In genomic region chr1:95139039-95139438, GRCh38 we compare ENCODE assay signal across 23 cellular contexts.
"Had no signal": no experiment of that assay in that cellular context is flagged by ENCODE, and none has a peak within 500 bp of the region (broad histone marks: within the 10 kb centered on the region; RNA-seq: fewer than 3 reads in every experiment).

No MANE protein-coding gene starts in this region.

- DNase-seq: activated CD4-positive, alpha-beta memory T cell treated with anti-CD3 and anti-CD28 coated beads for 36 hours; activated CD4-positive, alpha-beta T cell treated with anti-CD3 and anti-CD28 coated beads, Interleukin-2, amount 10 ng/mL, durations not matched to agents 7 days and 5 days; activated CD4-positive, CD25-positive, alpha-beta regulatory T cell; activated CD8-positive, alpha-beta memory T cell treated with anti-CD3 and anti-CD28 coated beads for 24 hours; activated effector memory CD4-positive, alpha-beta T cell treated with anti-CD3 and anti-CD28 coated beads, Interleukin-2, amount 50 U/mL, for 16 hours; activated naive CD4-positive, alpha-beta T cell treated with Interleukin-2 at 50 U/mL for 16 hours; activated naive CD8-positive, alpha-beta T cell treated with anti-CD3 and anti-CD28 coated beads, Interleukin-2, amount 50 U/mL, for 24 hours; activated T-cell treated with anti-CD3 and anti-CD28 coated beads, Interleukin-2, amount 50 U/mL, for 4 hours; amygdala; cerebellar nuclear complex; Kasumi-1; NCI-H1092; NCI-H1417; NCI-H1930; NCI-H2107; NCI-H446; NCI-H524; PC-3; SIG-M5; T-helper 1 cell had no signal

- H3K4me3 ChIP-seq: SK-N-MC had no signal

- H3K27ac ChIP-seq: SK-N-MC, VCaP had no signal

- ATAC-seq: activated naive CD4-positive, alpha-beta T cell treated with anti-CD3 and anti-CD28 coated beads, Interleukin-2, amount 50 U/mL, for 72 hours; activated naive CD8-positive, alpha-beta T cell treated with anti-CD3 and anti-CD28 coated beads, Interleukin-2, amount 50 U/mL, for 24 hours; activated T-cell treated with anti-CD3 and anti-CD28 coated beads, Interleukin-2, amount 50 U/mL, for 4 hours; PC-3 had no signal
